Comparison of ENCODE assay signal across 23 cellular contexts in the genomic region with DNA sequence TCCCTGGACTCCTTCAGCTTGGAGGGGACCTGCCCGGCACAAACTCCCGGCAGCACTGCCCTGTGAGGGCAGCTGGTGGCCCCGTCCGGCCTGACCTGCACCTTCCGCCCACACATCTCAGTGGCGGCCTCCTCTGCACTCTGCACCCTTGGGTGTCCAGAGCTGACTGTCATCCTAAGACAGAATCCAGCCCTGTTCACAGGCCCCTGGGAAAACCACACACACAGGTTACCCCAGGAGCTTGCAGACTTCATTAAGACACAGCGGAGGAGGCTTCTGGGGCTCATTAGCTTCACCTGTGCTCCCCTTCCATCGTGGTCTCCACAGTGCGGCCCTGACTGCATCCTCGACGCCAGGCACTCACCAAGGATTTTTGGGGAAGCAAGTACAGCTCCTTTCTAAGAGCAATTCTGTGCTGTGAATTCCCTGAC. TPM values are rescaled to one million over a fixed set of nuclear protein-coding genes. Genes with fewer than 3 reads are reported as not detected.
"Had no signal": no experiment of that assay in that cellular context is flagged by ENCODE, and none has a peak within 500 bp of the region (broad histone marks: within the 10 kb centered on the region; RNA-seq: fewer than 3 reads in every experiment).

No MANE protein-coding gene starts in this region.

- H3K4me1 Mint-ChIP-seq: activated B cell treated with CpG ODN at 0.5 μM for 24 hours; activated CD4-positive, alpha-beta memory T cell treated with anti-CD3 and anti-CD28 coated beads, Interleukin-2, amount 10 ng/mL, durations not matched to agents 7 days and 5 days had no signal

- H3K4me1 ChIP-seq: breast epithelium, prostate gland, tibial artery, uterus had no signal

- H3K9me3 Mint-ChIP-seq: activated B cell treated with CpG ODN at 0.5 μM for 24 hours; activated CD4-positive, alpha-beta memory T cell treated with anti-CD3 and anti-CD28 coated beads, Interleukin-2, amount 10 ng/mL, durations not matched to agents 7 days and 5 days; activated naive CD4-positive, alpha-beta T cell treated with anti-CD3 and anti-CD28 coated beads, Interleukin-2, amount 50 U/mL, for 72 hours; dendritic cell treated with granulocyte-macrophage colony-stimulating factor and Interleukin-4, amounts not matched to agents 40 ng/mL and 50 ng/mL, for 4 days; effector memory CD8-positive, alpha-beta T cell had no signal

- ATAC-seq: activated naive CD4-positive, alpha-beta T cell treated with anti-CD3 and anti-CD28 coated beads, Interleukin-2, amount 50 U/mL, for 72 hours; effector memory CD8-positive, alpha-beta T cell; left cardiac atrium; right cardiac atrium had no signal

- H3K4me3 Mint-ChIP-seq: activated B cell treated with CpG ODN at 0.5 μM for 24 hours; activated CD4-positive, alpha-beta memory T cell treated with anti-CD3 and anti-CD28 coated beads, Interleukin-2, amount 10 ng/mL, durations not matched to agents 7 days and 5 days; dendritic cell treated with granulocyte-macrophage colony-stimulating factor and Interleukin-4, amounts not matched to agents 40 ng/mL and 50 ng/mL, for 4 days; effector memory CD8-positive, alpha-beta T cell had no signal

- H3K4me3 ChIP-seq: adrenal gland, breast epithelium, hepatocyte, prostate gland, tibial artery, uterus had no signal

- DNase-seq: activated B cell treated with CpG ODN at 0.5 μM for 24 hours; activated CD4-positive, alpha-beta T cell treated with anti-CD3 and anti-CD28 coated beads for 4 hours; activated gamma-delta T cell treated with Interleukin-2 at 50 U/mL for 16 hours; activated T-cell treated with anti-CD3 and anti-CD28 coated beads, Interleukin-2, amount 50 U/mL, for 48 hours; effector memory CD8-positive, alpha-beta T cell; foreskin fibroblast; left cardiac atrium; midbrain; right cardiac atrium; stimulated activated naive CD4-positive, alpha-beta T cell; T-helper 1 cell; T-helper 9 cell; uterus had no signal

- H3K27ac ChIP-seq: breast epithelium, hepatocyte, prostate gland, tibial artery, uterus had no signal

- H3K9me3 ChIP-seq: adrenal gland, breast epithelium, prostate gland, tibial artery, uterus had no signal

- H3K36me3 Mint-ChIP-seq: activated naive CD4-positive, alpha-beta T cell treated with anti-CD3 and anti-CD28 coated beads, Interleukin-2, amount 50 U/mL, for 72 hours had no signal

- H3K27me3 ChIP-seq: adrenal gland, hepatocyte, uterus had no signal

- H3K27ac Mint-ChIP-seq: activated B cell treated with CpG ODN at 0.5 μM for 24 hours; activated CD4-positive, alpha-beta memory T cell treated with anti-CD3 and anti-CD28 coated beads, Interleukin-2, amount 10 ng/mL, durations not matched to agents 7 days and 5 days; activated naive CD4-positive, alpha-beta T cell treated with anti-CD3 and anti-CD28 coated beads, Interleukin-2, amount 50 U/mL, for 72 hours; dendritic cell treated with granulocyte-macrophage colony-stimulating factor and Interleukin-4, amounts not matched to agents 40 ng/mL and 50 ng/mL, for 4 days; effector memory CD8-positive, alpha-beta T cell had no signal

- H3K36me3 ChIP-seq: adrenal gland, breast epithelium, prostate gland, tibial artery, uterus had no signal

RNA-seq across cellular contexts. Expression of gene SHH, which starts 51.5 kb away (rescaled TPM):
- total RNA-seq: activated B cell treated with CpG ODN at 0.5 μM for 24 hours; activated CD4-positive, alpha-beta memory T cell treated with anti-CD3 and anti-CD28 coated beads, Interleukin-2, amount 10 ng/mL, durations not matched to agents 7 days and 5 days; activated naive CD4-positive, alpha-beta T cell treated with anti-CD3 and anti-CD28 coated beads, Interleukin-2, amount 50 U/mL, for 72 hours; breast epithelium; left cardiac atrium; omental fat pad; right cardiac atrium; subcutaneous adipose tissue had no signal
